Comparison of ENCODE assay signal across 9 cellular contexts in genomic region chr19:38265213-38265861, GRCh38. TPM values are rescaled to one million over a fixed set of nuclear protein-coding genes. Genes with fewer than 3 reads are reported as not detected.
DNase-seq lines count a peak whose midpoint lies in the region; ATAC-seq and TF ChIP-seq lines count a peak whose summit lies in the region.
"Had no signal": no experiment of that assay in that cellular context is flagged by ENCODE, and none has a peak within 500 bp of the region (broad histone marks: within the 10 kb centered on the region; RNA-seq: fewer than 3 reads in every experiment).

No MANE protein-coding gene starts in this region.

- CTCF ChIA-PET in WTC11 (lab: Charles Lee), result interaction anchor here (0.7 to 5.8 kb wide), 15 partner anchors 9 to 409 kb away, joined by 3 to 50 read pairs (median 9); partner anchors contain the start of genes CATSPERG, FAM98C, GGN and PPP1R14A

- peak overlapping the region in 3 of 4 donors; percentile 48 to 60 (median 52) for H3K4me3 ChIP-seq in sigmoid colon
- H3K4me3 ChIP-seq: SJSA1 had no signal

- no peaks in the 10 kb centered on the region for H3K27me3 ChIP-seq in sigmoid colon
- H3K27me3 ChIP-seq: SJSA1 had no signal

- H3K4me1 Mint-ChIP-seq in WTC11, result peaks cover 59% of the 10 kb centered on the region

- 9 to 27% methylated on average over 14 of the region's 14 CpGs for WGBS in sigmoid colon, 2 donors

- TF ChIP-seq CTCF in WTC11 (IDR thresholded peaks at IDR 0.05) (no peak), sigmoid colon (IDR thresholded peaks at IDR 0.05) (no peak)

- no peaks in the 10 kb centered on the region for H3K9me3 ChIP-seq in sigmoid colon
- H3K9me3 ChIP-seq: SJSA1 had no signal

- H3K27ac Mint-ChIP-seq in WTC11, result peak overlapping the region; percentile 99

- peak overlapping the region; percentile 61 to 71 (median 68) for H3K27ac ChIP-seq in sigmoid colon
- H3K27ac ChIP-seq: SJSA1 had no signal

- intact Hi-C loops in left ventricle myocardium superior (cut with micrococcal nuclease) (no loop called here), sigmoid colon (cut with DNase I) (no loop called here)

- peak overlapping the region; percentile 99 for H3K4me3 Mint-ChIP-seq in WTC11

- ATAC-seq in WTC11 (no peak), left ventricle myocardium superior (peak; percentile 13), GM18517 (IDR thresholded peaks at IDR 0.05; ENCODE audit: unreplicated experiment) (no peak), GM18907 (IDR thresholded peaks at IDR 0.05; ENCODE audit: unreplicated experiment) (no peak)

- no peaks in the 10 kb centered on the region for H3K27me3 Mint-ChIP-seq in WTC11 (ENCODE audit: low read depth)

- POLR2A ChIA-PET in WTC11 (lab: Charles Lee), result interaction anchor here (0.5 to 2.5 kb wide), 7 partner anchors 9 to 359 kb away, joined by 3 to 20 read pairs (median 4); partner anchors contain the start of genes C19orf33, PPP1R14A, PSMD8 and SIPA1L3

- no peaks in the 10 kb centered on the region for H3K9me3 Mint-ChIP-seq in WTC11

- H3K4me1 ChIP-seq in sigmoid colon, result peaks cover 0 to 26% (median 19%) of the 10 kb centered on the region in 4 donors

- no peaks in the 10 kb centered on the region for H3K36me3 ChIP-seq in sigmoid colon
- H3K36me3 ChIP-seq: SJSA1 had no signal

- no peaks in the 10 kb centered on the region; the same call in none of the 2 replicates for H3K36me3 Mint-ChIP-seq in WTC11

- peak in 1 of 2 donors; percentile 9 for TF ChIP-seq POLR2A in sigmoid colon (IDR thresholded peaks at IDR 0.05)

- no peak for TF ChIP-seq EP300 in sigmoid colon (IDR thresholded peaks at IDR 0.05)

- DNase-seq in DMS53 (lab: John Stamatoyannopoulos, UW) (peak; percentile 61), DMS53 treated with DMSO at 0.1 percent for 48 hours (lab: John Stamatoyannopoulos, UW; ENCODE audit: unreplicated experiment) (no peak), WTC11 (ENCODE audit: low spot score) (no peak), left ventricle myocardium superior (no peak), sigmoid colon (no peak)
- no peak for DNase-seq in stimulated activated CD4-positive, alpha-beta T cell treated with anti-CD3 and anti-CD28 coated beads, Interleukin-4, amount 100 ng/mL, for 1 hour

TF ChIP-seq in WTC11, 78 proteins besides CTCF, POLR2A, EP300 and RAD21:
- TF ChIP-seq ZNF425 (CRISPR knock-in tag; conservative IDR thresholded peaks at IDR 0.05) (no peak), KAT7 (CRISPR knock-in tag; IDR thresholded peaks at IDR 0.05; ENCODE audit: borderline replicate concordance) (peak; percentile 68), ARID4B (CRISPR knock-in tag; IDR thresholded peaks at IDR 0.05; ENCODE audit: borderline replicate concordance) (0 out of 2 replicates have a peak, but pooled peaks have one; percentile 8), JAZF1 (CRISPR knock-in tag; IDR thresholded peaks at IDR 0.05) (no peak), ZNF423 (CRISPR knock-in tag; IDR thresholded peaks at IDR 0.05) (no peak)
TF ChIP-seq in WTC11: peak in this region for 2.

RNA-seq across cellular contexts. Expression of gene SPINT2, which starts 1.0 kb away (rescaled TPM):
- total RNA-seq in WTC11 (2021) (335 to 400 TPM (median 358 TPM) in 3 replicates), left ventricle myocardium superior (9.9 TPM), sigmoid colon (10 to 100 TPM; 14.3 to 20.7 (median 16.6) TPM)
- polyA plus RNA-seq in sigmoid colon, result 100 to 1,000 TPM; 170 to 616 (median 178) TPM
- total RNA-seq: SJSA1 had no signal

RNA-seq across cellular contexts. Expression of gene PPP1R14A, which starts 9.2 kb away (rescaled TPM):
- total RNA-seq in WTC11 (2021) (32.3 to 33.8 TPM (median 33.4 TPM) in 3 replicates), left ventricle myocardium superior (27.6 TPM), sigmoid colon (100 to 1,000 TPM; 441 to 736 (median 473) TPM)
- 10 to 100 TPM; 24.6 to 93.9 (median 29.9) TPM for polyA plus RNA-seq in sigmoid colon
- total RNA-seq: SJSA1 had no signal

RNA-seq across cellular contexts. Expression of gene C19orf33, which starts 38.7 kb away (rescaled TPM):
- total RNA-seq in WTC11 (2021) (16.1 to 22.3 TPM (median 21.3 TPM) in 3 replicates), left ventricle myocardium superior (1.5 TPM), sigmoid colon (10 to 100 TPM in 1 of 4 donors, 1 to 10 TPM in 1, not detected in 2; 5.8 to 18.2 TPM)
- polyA plus RNA-seq in sigmoid colon, result 1,000 to 10,000 TPM in 2 of 3 donors, 100 to 1,000 TPM in 1; 704 to 2,364 (median 1,405) TPM
- total RNA-seq: SJSA1 had no signal

RNA-seq across cellular contexts. Expression of gene DPF1, which starts 41.3 kb away (rescaled TPM):
- total RNA-seq in WTC11 (2021) (5.2 to 6.8 TPM (median 5.9 TPM) in 3 replicates), left ventricle myocardium superior (0.40 TPM), sigmoid colon (not detected)
- polyA plus RNA-seq in sigmoid colon, result 1 to 10 TPM in 1 of 3 donors, under 1 TPM in 1, not detected in 1; 0.12 to 1.4 TPM

RNA-seq across cellular contexts. Expression of gene YIF1B, which starts 50.4 kb away (rescaled TPM):
- total RNA-seq in WTC11 (2021), result 83.3 to 92.5 TPM (median 90.1 TPM) in 3 replicates
- 33.8 TPM for total RNA-seq in left ventricle myocardium superior
- total RNA-seq in sigmoid colon, result 10 to 100 TPM; 12.5 to 22.5 (median 15.8) TPM
- polyA plus RNA-seq in sigmoid colon, result 10 to 100 TPM; 13.8 to 77.5 (median 14.3) TPM

Comparison
In these comparisons a context has a peak if more than half of its experiments do, and no peak if none do; other contexts are left out.
1. RNA of gene SPINT2, which starts 1.0 kb away (total RNA-seq): 335 to 400 TPM in WTC11; 14.3 to 20.7 TPM in sigmoid colon and 9.9 TPM in left ventricle myocardium superior (single experiment); every median in the first group is over 10 times any median in the second.
2. RNA of gene PPP1R14A, which starts 9.2 kb away (total RNA-seq): 441 to 736 TPM in sigmoid colon; 32.3 to 33.8 TPM in WTC11 and 27.6 TPM in left ventricle myocardium superior (single experiment); every median in the first group is over 10 times any median in the second.